ENCODE assay signal across 8 cellular contexts in the genomic region with DNA sequence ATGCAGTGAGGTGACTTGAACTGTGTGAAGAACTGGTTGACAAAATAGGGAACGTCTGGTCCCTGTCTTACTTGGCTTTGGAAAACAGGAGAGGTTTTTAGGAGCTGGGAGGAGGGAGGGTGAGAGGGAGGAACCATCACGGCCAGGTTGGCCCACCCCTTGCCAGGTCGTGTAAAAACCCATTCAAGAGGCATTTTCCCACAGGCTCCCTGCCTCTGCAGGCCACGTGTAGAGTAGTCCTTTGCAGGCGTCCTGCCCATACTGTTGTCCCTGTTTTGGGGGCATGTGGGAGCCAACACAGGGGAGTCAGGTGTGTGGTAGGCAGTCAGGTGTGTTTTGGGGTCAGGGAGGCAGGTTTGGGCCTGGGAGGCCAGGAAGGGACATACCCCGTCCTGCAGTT.
DNase-seq lines count a peak whose midpoint lies in the region; ATAC-seq and TF ChIP-seq lines count a peak whose summit lies in the region.

No MANE protein-coding gene starts in this region.

- DNase-seq in activated B cell treated with CpG ODN at 0.5 μM for 24 hours (no peak), left ventricle myocardium inferior (no peak), sciatic nerve (ENCODE audit: low spot score) (no peak), NCI-H1694 (lab: John Stamatoyannopoulos, UW) (no peak), retina (no peak)

- H3K36me3 ChIP-seq in ES-I3 (ENCODE audit: insufficient read depth, low read length): no peaks in the 10 kb centered on the region
- H3K36me3 ChIP-seq in left ventricle myocardium inferior: peaks cover 6% of the 10 kb centered on the region

- H3K4me1 ChIP-seq in ES-I3 (ENCODE audit: insufficient read depth, low read length) (peaks cover 33% of the 10 kb centered on the region), left ventricle myocardium inferior (peaks cover 60% of the 10 kb centered on the region)

- H3K36me3 Mint-ChIP-seq in activated B cell treated with CpG ODN at 0.5 μM for 24 hours (ENCODE audit: low read depth): no peaks in the 10 kb centered on the region

- POLR2A ChIA-PET in activated B cell treated with CpG ODN at 0.5 μM for 24 hours (lab: Charles Lee): interaction anchor here (0.6 to 3.7 kb wide), 6 partner anchors 11 to 327 kb away, joined by 3 to 24 read pairs (median 6); no protein-coding TSS in a partner anchor

- no peaks in the 10 kb centered on the region for H3K9me3 Mint-ChIP-seq in activated B cell treated with CpG ODN at 0.5 μM for 24 hours

- peaks cover 28% of the 10 kb centered on the region for H3K4me1 Mint-ChIP-seq in activated B cell treated with CpG ODN at 0.5 μM for 24 hours

- H3K27ac Mint-ChIP-seq in activated B cell treated with CpG ODN at 0.5 μM for 24 hours: no peak overlapping the region

- H3K27me3 ChIP-seq in left ventricle myocardium inferior (ENCODE audit: low read depth): no peaks in the 10 kb centered on the region

- peak overlapping the region; percentile 97 for H3K27ac ChIP-seq in left ventricle myocardium inferior (replicated peaks)

- peak overlapping the region; percentile 74; the same call in 1 of the 2 replicates for H3K9ac ChIP-seq in ES-I3 (ENCODE audit: low read depth, low read length)

- no peak for TF ChIP-seq CTCF in activated B cell treated with CpG ODN at 0.5 μM for 24 hours (IDR thresholded peaks at IDR 0.05)
- TF ChIP-seq CTCF in left ventricle myocardium inferior (IDR thresholded peaks at IDR 0.05; ENCODE audit: borderline replicate concordance): no peak

- peak overlapping the region; percentile 62 for H3K4me3 Mint-ChIP-seq in activated B cell treated with CpG ODN at 0.5 μM for 24 hours

- H3K9me3 ChIP-seq in ES-I3 (ENCODE audit: control insufficient read depth, insufficient read depth, low read length) (no peaks in the 10 kb centered on the region), left ventricle myocardium inferior (replicated peaks) (no peaks in the 10 kb centered on the region)

- H3K27me3 Mint-ChIP-seq in activated B cell treated with CpG ODN at 0.5 μM for 24 hours: peaks cover 1% of the 10 kb centered on the region

- CTCF ChIA-PET in activated B cell treated with CpG ODN at 0.5 μM for 24 hours (lab: Charles Lee): interaction anchor here (6.7 kb wide), 1 partner anchor 281 kb away, joined by 63 read pairs; no protein-coding TSS in a partner anchor

- peak overlapping the region; percentile 86 for H3K4me3 ChIP-seq in left ventricle myocardium inferior

- ATAC-seq in activated B cell treated with CpG ODN at 0.5 μM for 24 hours (ENCODE audit: low read depth): no peak
- peak; percentile 15 for ATAC-seq in sciatic nerve
- ATAC-seq in GM21737 (IDR thresholded peaks at IDR 0.05; ENCODE audit: unreplicated experiment): no peak
- ATAC-seq in GM21825 (IDR thresholded peaks at IDR 0.05; ENCODE audit: unreplicated experiment): no peak

- intact Hi-C loops in activated B cell treated with CpG ODN at 0.5 μM for 24 hours (cut with micrococcal nuclease): loop anchor here (10.0 kb wide), 1 partner anchor 124 kb away; no protein-coding TSS in a partner anchor
- intact Hi-C loops in left ventricle myocardium inferior (cut with micrococcal nuclease): no loop called here
- intact Hi-C loops in sciatic nerve (cut with DNase I): no loop called here
